In the genomic region with DNA sequence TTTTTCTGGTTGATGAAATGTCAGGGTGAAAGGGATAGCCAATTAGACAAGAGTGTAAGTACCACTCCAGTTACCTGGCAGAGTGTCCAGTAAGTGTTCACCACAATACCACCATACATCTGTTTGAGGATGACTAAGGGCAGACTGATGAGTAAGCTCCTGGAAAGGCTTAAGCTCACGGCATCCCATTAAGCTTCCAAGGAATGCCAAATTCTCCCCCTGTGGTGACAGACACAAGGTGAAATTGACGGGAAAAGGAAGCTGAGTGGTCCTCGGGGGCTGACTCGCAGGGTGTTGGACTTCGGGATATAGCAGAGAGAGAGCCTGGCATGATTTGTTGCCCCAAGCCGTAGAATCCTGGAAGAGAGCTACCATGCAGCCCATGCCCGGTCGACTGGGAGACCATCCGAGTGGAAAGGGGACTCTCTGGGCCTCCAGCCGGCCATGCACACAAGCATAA, we compare ENCODE assay signal across 11 cellular contexts. TPM values are rescaled to one million over a fixed set of nuclear protein-coding genes. Genes with fewer than 3 reads are reported as not detected.
DNase-seq lines count a peak whose midpoint lies in the region; ATAC-seq and TF ChIP-seq lines count a peak whose summit lies in the region.
"Had no signal": no experiment of that assay in that cellular context is flagged by ENCODE, and none has a peak within 500 bp of the region (broad histone marks: within the 10 kb centered on the region; RNA-seq: fewer than 3 reads in every experiment).

No MANE protein-coding gene starts in this region.

- peaks cover 37% of the 10 kb centered on the region for H3K4me1 ChIP-seq in RWPE2 (ENCODE audit: insufficient read depth, poor library complexity, severe bottlenecking)

- H3K36me3 ChIP-seq in RWPE2 (ENCODE audit: low read depth), result no peaks in the 10 kb centered on the region

- no peaks in the 10 kb centered on the region for H3K9me3 ChIP-seq in RWPE2 (ENCODE audit: severe bottlenecking)

- peak; percentile 61 for DNase-seq in NCI-H82 (lab: John Stamatoyannopoulos, UW)
- DNase-seq in NCI-H82 treated with DMSO at 0.1 percent for 48 hours (lab: John Stamatoyannopoulos, UW; ENCODE audit: unreplicated experiment), result no peak
- no peak for DNase-seq in RWPE2 (ENCODE audit: low spot score)
- peak; percentile 98 for DNase-seq in fibroblast of mammary gland (ENCODE audit: low read depth)
- no peak for DNase-seq in activated CD8-positive, alpha-beta memory T cell treated with anti-CD3 and anti-CD28 coated beads, Interleukin-2, amount 50 U/mL, for 4 hours
- no peak for DNase-seq in Right ventricle myocardium superior
- no peak for DNase-seq in Ammon's horn (ENCODE audit: low spot score)
- no peak for DNase-seq in central memory CD4-positive, alpha-beta T cell
- DNase-seq: 8988T; stimulated activated naive B cell treated with anti-CD40 and anti-IgM and Interleukin-4, amounts not matched to agents 10 μg/mL and 1 μg/mL and 100 μg/mL, for 72 hours had no signal

- peak overlapping the region; percentile 85 for H3K27ac ChIP-seq in RWPE2 (ENCODE audit: poor library complexity, severe bottlenecking)

- no peak for TF ChIP-seq CTCF in RWPE2 (IDR thresholded peaks at IDR 0.05; ENCODE audit: poor library complexity, severe bottlenecking)
- TF ChIP-seq CTCF in fibroblast of mammary gland (conservative IDR thresholded peaks at IDR 0.05; ENCODE audit: control insufficient read depth, insufficient read depth, low read depth, low read length), result no peak

- H3K27me3 ChIP-seq in RWPE2 (ENCODE audit: insufficient read depth, poor library complexity, severe bottlenecking), result no peaks in the 10 kb centered on the region

- H3K4me3 ChIP-seq in RWPE2 (ENCODE audit: severe bottlenecking) (no peak overlapping the region), fibroblast of mammary gland (ENCODE audit: control insufficient read depth, low read depth, low read length) (no peak overlapping the region)

- intact Hi-C loops in Right ventricle myocardium superior (cut with DNase I), result no loop called here

- peak; percentile 87 for ATAC-seq in RWPE2 (ENCODE audit: low read depth)
- no peak for ATAC-seq in Right ventricle myocardium superior (ENCODE audit: poor library complexity)
- ATAC-seq: Right ventricle myocardium inferior; stimulated activated naive B cell treated with anti-CD40 and anti-IgM and Interleukin-4, amounts not matched to agents 10 μg/mL and 1 μg/mL and 100 μg/mL, for 72 hours had no signal

RNA-seq across cellular contexts. Expression of a gene that starts 7.6 kb away (rescaled TPM):
- total RNA-seq in Right ventricle myocardium superior, result 2.6 TPM

RNA-seq across cellular contexts. Expression of a gene that starts 13.6 kb away (rescaled TPM):
- total RNA-seq in Right ventricle myocardium superior, result 25.5 TPM

RNA-seq across cellular contexts. Expression of a gene that starts 40.1 kb away (rescaled TPM):
- total RNA-seq in Right ventricle myocardium superior, result 99.0 TPM

Comparison
In these comparisons a context has a peak if more than half of its experiments do, and no peak if none do; other contexts are left out.
1. DNase-seq: peak in NCI-H82 (single experiment) and fibroblast of mammary gland (single experiment); none in NCI-H82 treated with DMSO at 0.1 percent for 48 hours (single experiment), RWPE2 (single experiment), activated CD8-positive, alpha-beta memory T cell treated with anti-CD3 and anti-CD28 coated beads, Interleukin-2, amount 50 U/mL, for 4 hours (single experiment), Right ventricle myocardium superior (single experiment), Ammon's horn (single experiment) and central memory CD4-positive, alpha-beta T cell (single experiment).